9 cellular contexts compared by ENCODE assay signal in the genomic region with DNA sequence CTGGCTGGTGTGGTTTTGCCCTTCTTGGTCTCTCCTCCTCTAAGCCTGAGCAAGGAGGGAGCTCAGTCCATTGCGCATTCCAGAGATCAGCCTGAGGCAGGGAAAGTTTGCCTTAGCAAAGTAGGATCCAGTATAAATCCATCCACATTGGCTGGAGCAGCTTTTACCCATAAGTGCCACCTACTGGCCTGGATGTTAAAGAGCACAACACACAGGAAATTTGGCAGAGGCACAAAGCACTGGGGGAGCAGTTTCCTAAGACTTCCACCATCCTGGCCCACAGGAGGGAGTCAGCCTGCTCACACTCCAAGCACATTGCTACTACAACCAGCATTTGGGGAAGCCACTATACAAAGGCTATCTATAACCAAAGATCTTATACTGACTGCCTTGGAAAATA.
A peak's percentile ranks its signal among the peaks of the same experiment; 100 is the strongest.
DNase-seq lines count a peak whose midpoint lies in the region; ATAC-seq and TF ChIP-seq lines count a peak whose summit lies in the region.
"Had no signal": no experiment of that assay in that cellular context is flagged by ENCODE, and none has a peak within 500 bp of the region (broad histone marks: within the 10 kb centered on the region; RNA-seq: fewer than 3 reads in every experiment).

No MANE protein-coding gene starts in this region.

- peaks cover 9% of the 10 kb centered on the region for H3K9me3 Mint-ChIP-seq in stimulated activated effector memory CD8-positive, alpha-beta T cell treated with anti-CD3 and anti-CD28 coated beads, Interleukin-12 subunit alpha, Interleukin-12 subunit beta, amount 100 ng/mL, for 72 hours

- intact Hi-C loops in PC-3 (cut with micrococcal nuclease) = no loop called here
- intact Hi-C loops in psoas muscle (cut with DNase I) = no loop called here

- H3K9me2 ChIP-seq in PC-3 (replicated peaks; ENCODE audit: low read length) = no peaks in the 10 kb centered on the region

- in situ Hi-C loops in ACHN (cut with HindIII; ENCODE audit: low pct_ligation_motif_present, low pct_unique_long_range_greater_than_20kb, low sequenced_read_pairs) = no loop called here

- H3F3A ChIP-seq in PC-3 (ENCODE audit: low read length, unreplicated experiment) = no peaks in the 10 kb centered on the region

- POLR2A ChIA-PET in PC-3 (lab: Charles Lee; ENCODE audit: unreplicated experiment) = no interaction called here

- WGBS in psoas muscle, 3 donors = 86 to 100% (median 96%) methylated on average over 1 of the region's 1 CpG

- ATAC-seq in PC-3 (no peak), HG03095 (IDR thresholded peaks at IDR 0.05; ENCODE audit: unreplicated experiment) (no peak), psoas muscle (no peak)
- ATAC-seq in stimulated activated effector memory CD8-positive, alpha-beta T cell treated with anti-CD3 and anti-CD28 coated beads, Interleukin-12 subunit alpha, Interleukin-12 subunit beta, amount 100 ng/mL, for 72 hours = no peak

- H3K4me3 ChIP-seq in PC-3 (ENCODE audit: low read length) (no peak overlapping the region), foreskin fibroblast (ENCODE audit: low read depth in 1 of 2, low read length in 2 of 2) (no peak overlapping the region), psoas muscle (no peak overlapping the region)

- DNase-seq in ACHN = peak; percentile 51
- DNase-seq in H4 (ENCODE audit: low spot score) = peak; percentile 61
- DNase-seq in PC-3 = peak; percentile 48
- no peak for DNase-seq in foreskin fibroblast
- no peak for DNase-seq in stimulated activated effector memory CD8-positive, alpha-beta T cell treated with anti-CD3 and anti-CD28 coated beads, Interleukin-12 subunit alpha, Interleukin-12 subunit beta, amount 100 ng/mL, for 72 hours (ENCODE audit: low spot score in 2 of 2)
- no peak for DNase-seq in psoas muscle
- no peak for DNase-seq in activated gamma-delta T cell treated with Interleukin-2 at 50 U/mL for 16 hours
- DNase-seq: Calu3 had no signal

- no TSS peak for BruUV-seq in PC-3 (replicated peaks; lab: Mats Ljungman, UMichigan)

- no peak overlapping the region for H2AFZ ChIP-seq in PC-3 (ENCODE audit: low read length)

- TF ChIP-seq CTCF in PC-3 (conservative IDR thresholded peaks at IDR 0.05; ENCODE audit: low read depth, low read length) = peak; percentile 58
- TF ChIP-seq CTCF in foreskin fibroblast (IDR thresholded peaks at IDR 0.05; ENCODE audit: low read depth, low read length) = peak; percentile 20
- TF ChIP-seq CTCF in psoas muscle (IDR thresholded peaks at IDR 0.05) = no peak

- no peaks in the 10 kb centered on the region for H3K36me3 Mint-ChIP-seq in stimulated activated effector memory CD8-positive, alpha-beta T cell treated with anti-CD3 and anti-CD28 coated beads, Interleukin-12 subunit alpha, Interleukin-12 subunit beta, amount 100 ng/mL, for 72 hours

- H3K27me3 ChIP-seq in PC-3 (ENCODE audit: low read length) = no peaks in the 10 kb centered on the region
- H3K27me3 ChIP-seq in psoas muscle (ENCODE audit: insufficient read depth in 3 of 3, low read length in 2 of 3) = no peaks in the 10 kb centered on the region

- H3K4me1 Mint-ChIP-seq in stimulated activated effector memory CD8-positive, alpha-beta T cell treated with anti-CD3 and anti-CD28 coated beads, Interleukin-12 subunit alpha, Interleukin-12 subunit beta, amount 100 ng/mL, for 72 hours = no peaks in the 10 kb centered on the region

- H3K9me3 ChIP-seq in PC-3 (ENCODE audit: low read length) = no peaks in the 10 kb centered on the region
- H3K9me3 ChIP-seq in psoas muscle = no peaks in the 10 kb centered on the region

- CTCF ChIA-PET in PC-3 (lab: Charles Lee) = no interaction called here

- no peaks in the 10 kb centered on the region for H4K20me1 ChIP-seq in PC-3 (ENCODE audit: low read length)

- no peaks in the 10 kb centered on the region for H3K4me1 ChIP-seq in PC-3 (ENCODE audit: insufficient read depth, low read length)
- H3K4me1 ChIP-seq in psoas muscle = no peaks in the 10 kb centered on the region

- H3K4me2 ChIP-seq in PC-3 (ENCODE audit: low read length) = no peak overlapping the region

- H3K79me2 ChIP-seq in PC-3 (ENCODE audit: low read length) = no peaks in the 10 kb centered on the region

- H3K4me3 Mint-ChIP-seq in stimulated activated effector memory CD8-positive, alpha-beta T cell treated with anti-CD3 and anti-CD28 coated beads, Interleukin-12 subunit alpha, Interleukin-12 subunit beta, amount 100 ng/mL, for 72 hours = no peak overlapping the region

- H3K27ac ChIP-seq in PC-3 (ENCODE audit: low read length) (no peak overlapping the region), psoas muscle (no peak overlapping the region)

- H3K36me3 ChIP-seq in PC-3 (ENCODE audit: low read depth, low read length) (no peaks in the 10 kb centered on the region), psoas muscle (ENCODE audit: insufficient read depth in 1 of 2, low read depth in 1 of 2) (no peaks in the 10 kb centered on the region)

- no peak overlapping the region for H3K9ac ChIP-seq in PC-3 (ENCODE audit: low read length)

- H3K27ac Mint-ChIP-seq in stimulated activated effector memory CD8-positive, alpha-beta T cell treated with anti-CD3 and anti-CD28 coated beads, Interleukin-12 subunit alpha, Interleukin-12 subunit beta, amount 100 ng/mL, for 72 hours = no peak overlapping the region

Comparison
In these comparisons a context has a peak if more than half of its experiments do, and no peak if none do; other contexts are left out.
1. DNase-seq: peak in ACHN (single experiment), H4 (single experiment) and PC-3 (single experiment); none in foreskin fibroblast (0 of 2), stimulated activated effector memory CD8-positive, alpha-beta T cell treated with anti-CD3 and anti-CD28 coated beads, Interleukin-12 subunit alpha, Interleukin-12 subunit beta, amount 100 ng/mL, for 72 hours (0 of 2), psoas muscle (0 of 2) and activated gamma-delta T cell treated with Interleukin-2 at 50 U/mL for 16 hours (single experiment).